ENCODE assay signal across 23 cellular contexts in the genomic region with DNA sequence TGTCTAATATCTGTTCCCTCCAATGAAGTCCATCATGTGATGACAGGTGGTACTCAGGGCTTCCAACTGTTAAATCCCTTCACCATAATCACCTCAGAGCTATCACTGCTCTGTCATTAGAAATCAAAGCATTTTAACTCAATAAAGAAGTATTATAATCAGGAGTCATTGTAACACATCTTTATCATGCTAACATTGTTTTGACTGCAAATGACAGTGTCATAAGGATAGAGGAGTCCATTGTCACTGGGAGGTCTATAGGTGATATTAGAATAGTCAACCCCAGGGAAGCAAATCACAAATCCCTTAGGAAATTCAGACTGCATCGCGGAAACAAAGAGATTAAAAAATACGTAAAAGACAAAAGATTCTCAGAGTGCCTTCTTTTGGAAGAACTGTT. TPM values are rescaled to one million over a fixed set of nuclear protein-coding genes. Genes with fewer than 3 reads are reported as not detected.
"Had no signal": no experiment of that assay in that cellular context is flagged by ENCODE, and none has a peak within 500 bp of the region (broad histone marks: within the 10 kb centered on the region; RNA-seq: fewer than 3 reads in every experiment).

No MANE protein-coding gene starts in this region.

- DNase-seq: kidney glomerular epithelial cell; left cardiac atrium; left lung; lower lobe of right lung; mammary epithelial cell; mesenchymal stem cell; naive thymus-derived CD8-positive, alpha-beta T cell; ovary; right lobe of liver; stimulated activated CD4-positive, alpha-beta T cell treated with anti-CD3 and anti-CD28 coated beads, Interleukin-1b, Interleukin-23, amount 100 ng/mL, for 48 hours; stimulated activated CD4-positive, alpha-beta T cell treated with anti-CD3 and anti-CD28 coated beads, Interleukin-2, amount 100 ng/mL, for 48 hours; stimulated activated CD4-positive, alpha-beta T cell treated with anti-CD3 and anti-CD28 coated beads, Interleukin-4, amount 100 ng/mL, for 4 hours; stimulated activated CD8-positive, alpha-beta memory T cell treated with anti-CD3 and anti-CD28 coated beads, Interleukin-4, amount 100 ng/mL, for 48 hours; stimulated activated naive CD4-positive, alpha-beta T cell treated with Interleukin-2 at 50 U/mL for 16 hours; stimulated activated naive CD8-positive, alpha-beta T cell treated with anti-CD3 and anti-CD28 coated beads, Interleukin-15, amount 100 ng/mL, for 72 hours; substantia nigra; uterus had no signal

- H3K36me3 ChIP-seq: left lung, lower lobe of right lung, ovary, right atrium auricular region, right lobe of liver, tibial nerve, uterus had no signal

- H3K27ac ChIP-seq: left lung, lower lobe of right lung, ovary, right atrium auricular region, right lobe of liver, tibial nerve, uterus had no signal

- ATAC-seq: left cardiac atrium; left lung; lower lobe of right lung; naive thymus-derived CD8-positive, alpha-beta T cell; right lobe of liver; stimulated activated memory B cell treated with anti-CD40 and anti-IgM and Interleukin-4, amounts not matched to agents 10 μg/mL and 1 μg/mL and 100 μg/mL, for 72 hours; stimulated activated naive CD8-positive, alpha-beta T cell treated with anti-CD3 and anti-CD28 coated beads, Interleukin-15, amount 100 ng/mL, for 72 hours had no signal

- H3K4me2 ChIP-seq: smooth muscle cell had no signal

- H3K9me3 ChIP-seq: left lung, lower lobe of right lung, ovary, right atrium auricular region, right lobe of liver, tibial nerve, uterus had no signal

- H3K4me3 ChIP-seq: left lung, lower lobe of right lung, ovary, right atrium auricular region, right lobe of liver, smooth muscle cell, tibial nerve, uterus had no signal

- H3K27me3 ChIP-seq: left lung, ovary, right atrium auricular region, right lobe of liver, tibial nerve, uterus had no signal

RNA-seq across cellular contexts. Expression of a gene that starts 30.8 kb away (rescaled TPM):
- polyA plus RNA-seq: keratinocyte; liver; mammary epithelial cell; naive thymus-derived CD8-positive, alpha-beta T cell; ovary; smooth muscle cell had no signal
